Comparison of ENCODE assay signal across 15 cellular contexts in genomic region chr10:131577786-131578471, GRCh38.
"Had no signal": no experiment of that assay in that cellular context is flagged by ENCODE, and none has a peak within 500 bp of the region (broad histone marks: within the 10 kb centered on the region; RNA-seq: fewer than 3 reads in every experiment).

No MANE protein-coding gene starts in this region.

- H3K27ac ChIP-seq: ascending aorta, dorsolateral prefrontal cortex, pancreas, SJSA1, transverse colon had no signal

- H3K4me3 ChIP-seq: ascending aorta, dorsolateral prefrontal cortex, pancreas, SJSA1, transverse colon had no signal

- DNase-seq: activated CD4-positive, alpha-beta T cell treated with anti-CD3 and anti-CD28 coated beads for 48 hours; activated naive CD4-positive, alpha-beta T cell treated with Interleukin-2 at 50 U/mL for 16 hours; islet precursor cell; mesenchymal stem cell; pancreas; stimulated activated CD4-positive, alpha-beta T cell treated with anti-CD3 and anti-CD28 coated beads, Interleukin-15, amount 100 ng/mL, for 24 hours; stimulated activated CD4-positive, alpha-beta T cell treated with anti-CD3 and anti-CD28 coated beads, Interleukin-4, amount 100 ng/mL, for 1 hour; stimulated activated naive CD4-positive, alpha-beta T cell; substantia nigra; transverse colon had no signal

- H3K9me3 ChIP-seq: ascending aorta, pancreas, transverse colon had no signal

- H3K27me3 ChIP-seq: ascending aorta, pancreas, SJSA1, transverse colon had no signal

- H3K4me1 ChIP-seq: ascending aorta, pancreas, SJSA1, transverse colon had no signal

- ATAC-seq: activated T-helper 17 cell treated with anti-CD3 and anti-CD28 coated beads, Interleukin-2, amount 50 U/mL, for 72 hours; pancreas; WTC11 had no signal

- H3K36me3 ChIP-seq: ascending aorta, pancreas, SJSA1, transverse colon had no signal
